In genomic region chr22:36201630-36202312, GRCh38 we compare ENCODE assay signal across 8 cellular contexts. TPM values are rescaled to one million over a fixed set of nuclear protein-coding genes. Genes with fewer than 3 reads are reported as not detected.
DNase-seq lines count a peak whose midpoint lies in the region; ATAC-seq lines count a peak whose summit lies in the region.

TSS of gene APOL4 (minus strand) at chr22:36201809. CDS start at chr22:36201734, 75 bp downstream.

- H3K4me1 ChIP-seq in subcutaneous abdominal adipose tissue (ENCODE audit: control insufficient read depth in 5 of 5, insufficient read depth in 5 of 5, low read length in 5 of 5) = peaks cover 14 to 51% (median 23%) of the 10 kb centered on the region in 5 donors

- peak within 1 kb of the TSS in 2 of 5 donors; percentile 48 to 55 for H3K9ac ChIP-seq in subcutaneous abdominal adipose tissue (ENCODE audit: low read length in 5 of 5)

- no peaks in the 10 kb centered on the region for H3K9me3 Mint-ChIP-seq in activated T-cell treated with anti-CD3 and anti-CD28 coated beads, Interleukin-2, amount 50 U/mL, for 72 hours

- no peaks in the 10 kb centered on the region for H3K27me3 ChIP-seq in subcutaneous abdominal adipose tissue (ENCODE audit: control insufficient read depth in 5 of 5, insufficient read depth in 4 of 5, low read length in 5 of 5)

- H3K27ac ChIP-seq in adipose tissue (ENCODE audit: low read depth, low read length) (no peak within 1 kb of the TSS), subcutaneous abdominal adipose tissue (ENCODE audit: low read depth, low read length) (peak within 1 kb of the TSS; percentile 83)

- H3K4me3 ChIP-seq in subcutaneous abdominal adipose tissue (ENCODE audit: low read depth in 1 of 5, low read length in 5 of 5) = peak within 1 kb of the TSS; percentile 33 to 73 (median 51)

- DNase-seq in NCI-H1105 (lab: John Stamatoyannopoulos, UW) (peak; percentile 37), left kidney (ENCODE audit: low read depth, low spot score) (peak; percentile 44)
- no peak for DNase-seq in activated T-cell treated with anti-CD3 and anti-CD28 coated beads, Interleukin-2, amount 50 U/mL, for 72 hours
- DNase-seq in stimulated activated CD8-positive, alpha-beta memory T cell treated with anti-CD3 and anti-CD28 coated beads, Interleukin-4, amount 100 ng/mL, for 48 hours = no peak

- no peaks in the 10 kb centered on the region for H3K36me3 ChIP-seq in subcutaneous abdominal adipose tissue (ENCODE audit: control insufficient read depth in 5 of 5, insufficient read depth in 5 of 5, low read length in 5 of 5)

- ATAC-seq in GM21576 (IDR thresholded peaks at IDR 0.05; ENCODE audit: unreplicated experiment) (no peak), HG03025 (IDR thresholded peaks at IDR 0.05; ENCODE audit: low FRiP score, unreplicated experiment) (no peak)
- ATAC-seq in activated T-cell treated with anti-CD3 and anti-CD28 coated beads, Interleukin-2, amount 50 U/mL, for 72 hours (replicated peaks in 1 of 2) = no peak

- H3K4me1 Mint-ChIP-seq in activated T-cell treated with anti-CD3 and anti-CD28 coated beads, Interleukin-2, amount 50 U/mL, for 72 hours (ENCODE audit: low read depth) = peaks cover 24% of the 10 kb centered on the region

- no peaks in the 10 kb centered on the region for H3K36me3 Mint-ChIP-seq in activated T-cell treated with anti-CD3 and anti-CD28 coated beads, Interleukin-2, amount 50 U/mL, for 72 hours (ENCODE audit: insufficient read depth in 2 of 2)

- H3K27ac Mint-ChIP-seq in activated T-cell treated with anti-CD3 and anti-CD28 coated beads, Interleukin-2, amount 50 U/mL, for 72 hours = no peak within 1 kb of the TSS

- WGBS in adipose tissue, 3 donors = 18 to 43% (median 22%) methylated on average over 13 of the region's 13 CpGs

- no peaks in the 10 kb centered on the region for H3K27me3 Mint-ChIP-seq in activated T-cell treated with anti-CD3 and anti-CD28 coated beads, Interleukin-2, amount 50 U/mL, for 72 hours (ENCODE audit: low read depth)

- peak within 1 kb of the TSS in 1 of 2 donors; percentile 80 for H3K4me3 Mint-ChIP-seq in activated T-cell treated with anti-CD3 and anti-CD28 coated beads, Interleukin-2, amount 50 U/mL, for 72 hours

- H3K9me3 ChIP-seq in subcutaneous abdominal adipose tissue (ENCODE audit: control insufficient read depth in 5 of 5, low read length in 5 of 5) = no peaks in the 10 kb centered on the region

RNA-seq across cellular contexts. Expression of gene APOL4, which starts in this region (rescaled TPM):
- polyA plus RNA-seq in adipose tissue = 10 to 100 TPM in 2 of 3 donors, 1 to 10 TPM in 1; 6.1 to 39.1 (median 38.9) TPM
- total RNA-seq in activated T-cell treated with anti-CD3 and anti-CD28 coated beads, Interleukin-2, amount 50 U/mL, for 72 hours = 1 to 10 TPM in 1 of 2 donors, under 1 TPM in 1; 0.99 to 2.7 TPM

Comparison
In these comparisons a context has a peak if more than half of its experiments do, and no peak if none do; other contexts are left out.
1. DNase-seq: peak in NCI-H1105 (single experiment) and left kidney (single experiment); none in activated T-cell treated with anti-CD3 and anti-CD28 coated beads, Interleukin-2, amount 50 U/mL, for 72 hours (0 of 2) and stimulated activated CD8-positive, alpha-beta memory T cell treated with anti-CD3 and anti-CD28 coated beads, Interleukin-4, amount 100 ng/mL, for 48 hours (single experiment).